Comparison of ENCODE assay signal across 1 cellular context in the genomic region with DNA sequence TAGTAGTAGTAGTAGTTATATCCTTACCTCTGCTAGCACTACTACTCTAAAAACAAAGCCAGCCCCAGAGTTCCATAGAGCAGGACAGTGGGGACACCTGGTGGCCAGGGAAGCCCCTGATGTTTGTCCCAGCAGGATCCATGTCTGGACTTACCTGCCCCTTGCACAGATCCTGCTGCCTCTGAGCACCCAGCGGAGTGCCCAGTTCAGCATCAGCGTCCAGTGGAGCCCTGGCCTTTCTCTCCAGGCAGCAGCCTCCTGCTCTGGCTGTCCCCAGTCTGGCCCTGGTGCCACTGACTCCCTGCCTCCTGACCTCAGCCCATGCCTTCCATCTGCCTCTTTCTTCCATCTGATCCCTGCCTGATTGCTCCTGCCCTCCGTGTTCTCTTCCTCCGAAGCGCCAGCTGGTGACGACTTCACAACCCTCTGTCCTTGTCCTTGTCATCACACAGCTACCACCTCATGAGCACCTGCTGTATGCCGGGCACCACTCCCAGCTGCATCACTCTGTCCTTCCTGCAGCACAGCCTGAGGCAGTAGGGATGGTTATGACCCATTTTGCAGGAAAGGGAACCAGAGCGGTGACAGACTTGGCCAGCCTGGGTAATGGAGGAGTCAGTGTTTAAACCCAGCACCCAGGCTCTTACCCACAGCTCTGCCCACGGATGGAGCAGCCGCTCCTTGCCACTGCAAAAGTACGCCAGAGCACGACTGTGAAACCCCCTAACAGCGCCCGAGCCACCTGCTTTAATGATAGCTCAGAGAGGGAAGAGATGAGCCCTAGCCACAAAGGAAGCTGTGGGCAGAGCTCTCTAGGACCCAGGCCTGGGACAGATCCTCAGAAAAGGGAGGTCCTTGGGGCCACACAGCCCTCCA.
TF ChIP-seq lines count a peak whose summit lies in the region.

No MANE protein-coding gene starts in this region.

TF ChIP-seq in H1, 55 proteins besides CTCF, POLR2A, EP300 and RAD21:
- TF ChIP-seq SP1 (IDR thresholded peaks at IDR 0.05; ENCODE audit: low read depth, low read length) (no peak), SRF (IDR thresholded peaks at IDR 0.05; ENCODE audit: low read depth, low read length) (no peak), SAP30 (IDR thresholded peaks at IDR 0.05; ENCODE audit: insufficient read depth, insufficient replicate concordance, low read length) (no peak), HDAC6 (IDR thresholded peaks at IDR 0.05; ENCODE audit: low read depth, low read length) (no peak), SIN3A (conservative IDR thresholded peaks at IDR 0.05 in 1 of 2, IDR thresholded peaks at IDR 0.05 in 1 of 2; ENCODE audit: low read depth in 1 of 2, low read length in 2 of 2) (no peak), RFX5 (IDR thresholded peaks at IDR 0.05; ENCODE audit: borderline replicate concordance, low read depth, low read length) (no peak), KDM5A (IDR thresholded peaks at IDR 0.05; ENCODE audit: low read length) (no peak), SUZ12 (IDR thresholded peaks at IDR 0.05; ENCODE audit: low read length) (no peak), GTF2F1 (IDR thresholded peaks at IDR 0.05; ENCODE audit: borderline replicate concordance, low read depth, low read length) (no peak), KDM1A (IDR thresholded peaks at IDR 0.05; ENCODE audit: borderline replicate concordance, low read length) (no peak), PHF8 (conservative IDR thresholded peaks at IDR 0.05; ENCODE audit: low read depth, low read length) (no peak), SP2 (IDR thresholded peaks at IDR 0.05; ENCODE audit: low read length) (no peak), TCF12 (IDR thresholded peaks at IDR 0.05; ENCODE audit: low read depth, low read length) (no peak), CTBP2 (IDR thresholded peaks at IDR 0.05; ENCODE audit: borderline replicate concordance, insufficient read depth, insufficient read length, low read length) (no peak), JUND (IDR thresholded peaks at IDR 0.05; ENCODE audit: low read length) (no peak), SIX5 (IDR thresholded peaks at IDR 0.05; ENCODE audit: low read depth, low read length) (no peak)
- TF ChIP-seq, protein P1, sequence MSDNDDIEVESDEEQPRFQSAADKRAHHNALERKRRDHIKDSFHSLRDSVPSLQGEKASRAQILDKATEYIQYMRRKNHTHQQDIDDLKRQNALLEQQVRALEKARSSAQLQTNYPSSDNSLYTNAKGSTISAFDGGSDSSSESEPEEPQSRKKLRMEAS (IDR thresholded peaks at IDR 0.05): no peak
- TF ChIP-seq, protein P2, sequence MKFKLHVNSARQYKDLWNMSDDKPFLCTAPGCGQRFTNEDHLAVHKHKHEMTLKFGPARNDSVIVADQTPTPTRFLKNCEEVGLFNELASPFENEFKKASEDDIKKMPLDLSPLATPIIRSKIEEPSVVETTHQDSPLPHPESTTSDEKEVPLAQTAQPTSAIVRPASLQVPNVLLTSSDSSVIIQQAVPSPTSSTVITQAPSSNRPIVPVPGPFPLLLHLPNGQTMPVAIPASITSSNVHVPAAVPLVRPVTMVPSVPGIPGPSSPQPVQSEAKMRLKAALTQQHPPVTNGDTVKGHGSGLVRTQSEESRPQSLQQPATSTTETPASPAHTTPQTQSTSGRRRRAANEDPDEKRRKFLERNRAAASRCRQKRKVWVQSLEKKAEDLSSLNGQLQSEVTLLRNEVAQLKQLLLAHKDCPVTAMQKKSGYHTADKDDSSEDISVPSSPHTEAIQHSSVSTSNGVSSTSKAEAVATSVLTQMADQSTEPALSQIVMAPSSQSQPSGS (IDR thresholded peaks at IDR 0.05; ENCODE audit: low read length): no peak
- TF ChIP-seq, protein P3, sequence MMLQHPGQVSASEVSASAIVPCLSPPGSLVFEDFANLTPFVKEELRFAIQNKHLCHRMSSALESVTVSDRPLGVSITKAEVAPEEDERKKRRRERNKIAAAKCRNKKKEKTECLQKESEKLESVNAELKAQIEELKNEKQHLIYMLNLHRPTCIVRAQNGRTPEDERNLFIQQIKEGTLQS (IDR thresholded peaks at IDR 0.05; ENCODE audit: insufficient read depth, low read depth, low read length): no peak
